ENCODE assay signal across 1 cellular context in the genomic region with DNA sequence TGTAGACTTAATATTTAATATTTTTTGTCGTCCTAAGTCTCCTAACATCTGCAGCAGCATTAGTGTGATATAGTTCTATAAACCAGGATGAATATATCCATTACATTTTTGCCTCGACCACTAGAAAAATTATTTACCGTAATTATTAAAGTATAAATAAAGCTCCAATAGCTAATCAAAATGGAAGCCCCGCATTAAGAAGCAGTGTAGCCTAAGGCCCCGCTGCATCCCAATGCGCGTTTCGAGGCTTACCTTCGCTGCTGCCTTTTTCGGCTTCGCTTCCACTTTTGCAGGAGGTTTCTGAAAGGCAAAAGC.
TF ChIP-seq lines count a peak whose summit lies in the region.

No MANE protein-coding gene starts in this region.

TF ChIP-seq in K562, 482 proteins besides CTCF, POLR2A, EP300 and RAD21 (continued from another document and continues in another):
- TF ChIP-seq, protein P1, sequence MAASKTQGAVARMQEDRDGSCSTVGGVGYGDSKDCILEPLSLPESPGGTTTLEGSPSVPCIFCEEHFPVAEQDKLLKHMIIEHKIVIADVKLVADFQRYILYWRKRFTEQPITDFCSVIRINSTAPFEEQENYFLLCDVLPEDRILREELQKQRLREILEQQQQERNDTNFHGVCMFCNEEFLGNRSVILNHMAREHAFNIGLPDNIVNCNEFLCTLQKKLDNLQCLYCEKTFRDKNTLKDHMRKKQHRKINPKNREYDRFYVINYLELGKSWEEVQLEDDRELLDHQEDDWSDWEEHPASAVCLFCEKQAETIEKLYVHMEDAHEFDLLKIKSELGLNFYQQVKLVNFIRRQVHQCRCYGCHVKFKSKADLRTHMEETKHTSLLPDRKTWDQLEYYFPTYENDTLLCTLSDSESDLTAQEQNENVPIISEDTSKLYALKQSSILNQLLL (CRISPR knock-in tag; IDR thresholded peaks at IDR 0.05; ENCODE audit: borderline replicate concordance), result no peak
- TF ChIP-seq E2F3 (CRISPR knock-in tag; IDR thresholded peaks at IDR 0.05) (no peak), HDAC3 (IDR thresholded peaks at IDR 0.05; ENCODE audit: borderline replicate concordance, partially characterized antibody) (no peak), U2AF2 (optimal IDR thresholded peaks at IDR 0.05; ENCODE audit: low read depth, low read length) (no peak), LCOR (CRISPR knock-in tag; IDR thresholded peaks at IDR 0.05) (no peak), GATA2 (CRISPR knock-in tag; IDR thresholded peaks at IDR 0.05) (no peak), RCOR1 (IDR thresholded peaks at IDR 0.05; ENCODE audit: borderline replicate concordance in 1 of 2, low read depth in 2 of 2, low read length in 2 of 2) (no peak), SMARCA4 (IDR thresholded peaks at IDR 0.05) (0 out of 2 replicates have a peak, but pooled peaks have one; percentile 12), KLF10 (CRISPR knock-in tag; IDR thresholded peaks at IDR 0.05) (no peak), DDX20 (tag; IDR thresholded peaks at IDR 0.05; ENCODE audit: low read depth) (no peak), MTF1 (CRISPR knock-in tag; IDR thresholded peaks at IDR 0.05; ENCODE audit: borderline replicate concordance) (no peak), KLF16 (IDR thresholded peaks at IDR 0.05) (no peak), RB1 (IDR thresholded peaks at IDR 0.05; ENCODE audit: low read depth) (no peak)
- TF ChIP-seq, protein P2, sequence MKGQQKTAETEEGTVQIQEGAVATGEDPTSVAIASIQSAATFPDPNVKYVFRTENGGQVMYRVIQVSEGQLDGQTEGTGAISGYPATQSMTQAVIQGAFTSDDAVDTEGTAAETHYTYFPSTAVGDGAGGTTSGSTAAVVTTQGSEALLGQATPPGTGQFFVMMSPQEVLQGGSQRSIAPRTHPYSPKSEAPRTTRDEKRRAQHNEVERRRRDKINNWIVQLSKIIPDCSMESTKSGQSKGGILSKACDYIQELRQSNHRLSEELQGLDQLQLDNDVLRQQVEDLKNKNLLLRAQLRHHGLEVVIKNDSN (CRISPR knock-in tag; IDR thresholded peaks at IDR 0.05), result no peak
- TF ChIP-seq, protein P3, sequence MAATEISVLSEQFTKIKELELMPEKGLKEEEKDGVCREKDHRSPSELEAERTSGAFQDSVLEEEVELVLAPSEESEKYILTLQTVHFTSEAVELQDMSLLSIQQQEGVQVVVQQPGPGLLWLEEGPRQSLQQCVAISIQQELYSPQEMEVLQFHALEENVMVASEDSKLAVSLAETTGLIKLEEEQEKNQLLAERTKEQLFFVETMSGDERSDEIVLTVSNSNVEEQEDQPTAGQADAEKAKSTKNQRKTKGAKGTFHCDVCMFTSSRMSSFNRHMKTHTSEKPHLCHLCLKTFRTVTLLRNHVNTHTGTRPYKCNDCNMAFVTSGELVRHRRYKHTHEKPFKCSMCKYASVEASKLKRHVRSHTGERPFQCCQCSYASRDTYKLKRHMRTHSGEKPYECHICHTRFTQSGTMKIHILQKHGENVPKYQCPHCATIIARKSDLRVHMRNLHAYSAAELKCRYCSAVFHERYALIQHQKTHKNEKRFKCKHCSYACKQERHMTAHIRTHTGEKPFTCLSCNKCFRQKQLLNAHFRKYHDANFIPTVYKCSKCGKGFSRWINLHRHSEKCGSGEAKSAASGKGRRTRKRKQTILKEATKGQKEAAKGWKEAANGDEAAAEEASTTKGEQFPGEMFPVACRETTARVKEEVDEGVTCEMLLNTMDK (IDR thresholded peaks at IDR 0.05; ENCODE audit: borderline replicate concordance, insufficient read depth, low read depth, low read length, poor library complexity, severe bottlenecking), result no peak
- TF ChIP-seq, protein P4, sequence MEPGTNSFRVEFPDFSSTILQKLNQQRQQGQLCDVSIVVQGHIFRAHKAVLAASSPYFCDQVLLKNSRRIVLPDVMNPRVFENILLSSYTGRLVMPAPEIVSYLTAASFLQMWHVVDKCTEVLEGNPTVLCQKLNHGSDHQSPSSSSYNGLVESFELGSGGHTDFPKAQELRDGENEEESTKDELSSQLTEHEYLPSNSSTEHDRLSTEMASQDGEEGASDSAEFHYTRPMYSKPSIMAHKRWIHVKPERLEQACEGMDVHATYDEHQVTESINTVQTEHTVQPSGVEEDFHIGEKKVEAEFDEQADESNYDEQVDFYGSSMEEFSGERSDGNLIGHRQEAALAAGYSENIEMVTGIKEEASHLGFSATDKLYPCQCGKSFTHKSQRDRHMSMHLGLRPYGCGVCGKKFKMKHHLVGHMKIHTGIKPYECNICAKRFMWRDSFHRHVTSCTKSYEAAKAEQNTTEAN (CRISPR knock-in tag; IDR thresholded peaks at IDR 0.05), result 0 out of 2 replicates have a peak, but pooled peaks have one; percentile 25
- TF ChIP-seq, protein P5, sequence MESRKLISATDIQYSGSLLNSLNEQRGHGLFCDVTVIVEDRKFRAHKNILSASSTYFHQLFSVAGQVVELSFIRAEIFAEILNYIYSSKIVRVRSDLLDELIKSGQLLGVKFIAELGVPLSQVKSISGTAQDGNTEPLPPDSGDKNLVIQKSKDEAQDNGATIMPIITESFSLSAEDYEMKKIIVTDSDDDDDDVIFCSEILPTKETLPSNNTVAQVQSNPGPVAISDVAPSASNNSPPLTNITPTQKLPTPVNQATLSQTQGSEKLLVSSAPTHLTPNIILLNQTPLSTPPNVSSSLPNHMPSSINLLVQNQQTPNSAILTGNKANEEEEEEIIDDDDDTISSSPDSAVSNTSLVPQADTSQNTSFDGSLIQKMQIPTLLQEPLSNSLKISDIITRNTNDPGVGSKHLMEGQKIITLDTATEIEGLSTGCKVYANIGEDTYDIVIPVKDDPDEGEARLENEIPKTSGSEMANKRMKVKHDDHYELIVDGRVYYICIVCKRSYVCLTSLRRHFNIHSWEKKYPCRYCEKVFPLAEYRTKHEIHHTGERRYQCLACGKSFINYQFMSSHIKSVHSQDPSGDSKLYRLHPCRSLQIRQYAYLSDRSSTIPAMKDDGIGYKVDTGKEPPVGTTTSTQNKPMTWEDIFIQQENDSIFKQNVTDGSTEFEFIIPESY (CRISPR knock-in tag; IDR thresholded peaks at IDR 0.05), result peak; percentile 53; the same call in 1 of the 2 replicates
- TF ChIP-seq, protein P6, sequence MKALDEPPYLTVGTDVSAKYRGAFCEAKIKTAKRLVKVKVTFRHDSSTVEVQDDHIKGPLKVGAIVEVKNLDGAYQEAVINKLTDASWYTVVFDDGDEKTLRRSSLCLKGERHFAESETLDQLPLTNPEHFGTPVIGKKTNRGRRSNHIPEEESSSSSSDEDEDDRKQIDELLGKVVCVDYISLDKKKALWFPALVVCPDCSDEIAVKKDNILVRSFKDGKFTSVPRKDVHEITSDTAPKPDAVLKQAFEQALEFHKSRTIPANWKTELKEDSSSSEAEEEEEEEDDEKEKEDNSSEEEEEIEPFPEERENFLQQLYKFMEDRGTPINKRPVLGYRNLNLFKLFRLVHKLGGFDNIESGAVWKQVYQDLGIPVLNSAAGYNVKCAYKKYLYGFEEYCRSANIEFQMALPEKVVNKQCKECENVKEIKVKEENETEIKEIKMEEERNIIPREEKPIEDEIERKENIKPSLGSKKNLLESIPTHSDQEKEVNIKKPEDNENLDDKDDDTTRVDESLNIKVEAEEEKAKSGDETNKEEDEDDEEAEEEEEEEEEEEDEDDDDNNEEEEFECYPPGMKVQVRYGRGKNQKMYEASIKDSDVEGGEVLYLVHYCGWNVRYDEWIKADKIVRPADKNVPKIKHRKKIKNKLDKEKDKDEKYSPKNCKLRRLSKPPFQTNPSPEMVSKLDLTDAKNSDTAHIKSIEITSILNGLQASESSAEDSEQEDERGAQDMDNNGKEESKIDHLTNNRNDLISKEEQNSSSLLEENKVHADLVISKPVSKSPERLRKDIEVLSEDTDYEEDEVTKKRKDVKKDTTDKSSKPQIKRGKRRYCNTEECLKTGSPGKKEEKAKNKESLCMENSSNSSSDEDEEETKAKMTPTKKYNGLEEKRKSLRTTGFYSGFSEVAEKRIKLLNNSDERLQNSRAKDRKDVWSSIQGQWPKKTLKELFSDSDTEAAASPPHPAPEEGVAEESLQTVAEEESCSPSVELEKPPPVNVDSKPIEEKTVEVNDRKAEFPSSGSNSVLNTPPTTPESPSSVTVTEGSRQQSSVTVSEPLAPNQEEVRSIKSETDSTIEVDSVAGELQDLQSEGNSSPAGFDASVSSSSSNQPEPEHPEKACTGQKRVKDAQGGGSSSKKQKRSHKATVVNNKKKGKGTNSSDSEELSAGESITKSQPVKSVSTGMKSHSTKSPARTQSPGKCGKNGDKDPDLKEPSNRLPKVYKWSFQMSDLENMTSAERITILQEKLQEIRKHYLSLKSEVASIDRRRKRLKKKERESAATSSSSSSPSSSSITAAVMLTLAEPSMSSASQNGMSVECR (CRISPR knock-in tag; IDR thresholded peaks at IDR 0.05), result 0 out of 2 replicates have a peak, but pooled peaks have one; percentile 25
- TF ChIP-seq, protein P7, sequence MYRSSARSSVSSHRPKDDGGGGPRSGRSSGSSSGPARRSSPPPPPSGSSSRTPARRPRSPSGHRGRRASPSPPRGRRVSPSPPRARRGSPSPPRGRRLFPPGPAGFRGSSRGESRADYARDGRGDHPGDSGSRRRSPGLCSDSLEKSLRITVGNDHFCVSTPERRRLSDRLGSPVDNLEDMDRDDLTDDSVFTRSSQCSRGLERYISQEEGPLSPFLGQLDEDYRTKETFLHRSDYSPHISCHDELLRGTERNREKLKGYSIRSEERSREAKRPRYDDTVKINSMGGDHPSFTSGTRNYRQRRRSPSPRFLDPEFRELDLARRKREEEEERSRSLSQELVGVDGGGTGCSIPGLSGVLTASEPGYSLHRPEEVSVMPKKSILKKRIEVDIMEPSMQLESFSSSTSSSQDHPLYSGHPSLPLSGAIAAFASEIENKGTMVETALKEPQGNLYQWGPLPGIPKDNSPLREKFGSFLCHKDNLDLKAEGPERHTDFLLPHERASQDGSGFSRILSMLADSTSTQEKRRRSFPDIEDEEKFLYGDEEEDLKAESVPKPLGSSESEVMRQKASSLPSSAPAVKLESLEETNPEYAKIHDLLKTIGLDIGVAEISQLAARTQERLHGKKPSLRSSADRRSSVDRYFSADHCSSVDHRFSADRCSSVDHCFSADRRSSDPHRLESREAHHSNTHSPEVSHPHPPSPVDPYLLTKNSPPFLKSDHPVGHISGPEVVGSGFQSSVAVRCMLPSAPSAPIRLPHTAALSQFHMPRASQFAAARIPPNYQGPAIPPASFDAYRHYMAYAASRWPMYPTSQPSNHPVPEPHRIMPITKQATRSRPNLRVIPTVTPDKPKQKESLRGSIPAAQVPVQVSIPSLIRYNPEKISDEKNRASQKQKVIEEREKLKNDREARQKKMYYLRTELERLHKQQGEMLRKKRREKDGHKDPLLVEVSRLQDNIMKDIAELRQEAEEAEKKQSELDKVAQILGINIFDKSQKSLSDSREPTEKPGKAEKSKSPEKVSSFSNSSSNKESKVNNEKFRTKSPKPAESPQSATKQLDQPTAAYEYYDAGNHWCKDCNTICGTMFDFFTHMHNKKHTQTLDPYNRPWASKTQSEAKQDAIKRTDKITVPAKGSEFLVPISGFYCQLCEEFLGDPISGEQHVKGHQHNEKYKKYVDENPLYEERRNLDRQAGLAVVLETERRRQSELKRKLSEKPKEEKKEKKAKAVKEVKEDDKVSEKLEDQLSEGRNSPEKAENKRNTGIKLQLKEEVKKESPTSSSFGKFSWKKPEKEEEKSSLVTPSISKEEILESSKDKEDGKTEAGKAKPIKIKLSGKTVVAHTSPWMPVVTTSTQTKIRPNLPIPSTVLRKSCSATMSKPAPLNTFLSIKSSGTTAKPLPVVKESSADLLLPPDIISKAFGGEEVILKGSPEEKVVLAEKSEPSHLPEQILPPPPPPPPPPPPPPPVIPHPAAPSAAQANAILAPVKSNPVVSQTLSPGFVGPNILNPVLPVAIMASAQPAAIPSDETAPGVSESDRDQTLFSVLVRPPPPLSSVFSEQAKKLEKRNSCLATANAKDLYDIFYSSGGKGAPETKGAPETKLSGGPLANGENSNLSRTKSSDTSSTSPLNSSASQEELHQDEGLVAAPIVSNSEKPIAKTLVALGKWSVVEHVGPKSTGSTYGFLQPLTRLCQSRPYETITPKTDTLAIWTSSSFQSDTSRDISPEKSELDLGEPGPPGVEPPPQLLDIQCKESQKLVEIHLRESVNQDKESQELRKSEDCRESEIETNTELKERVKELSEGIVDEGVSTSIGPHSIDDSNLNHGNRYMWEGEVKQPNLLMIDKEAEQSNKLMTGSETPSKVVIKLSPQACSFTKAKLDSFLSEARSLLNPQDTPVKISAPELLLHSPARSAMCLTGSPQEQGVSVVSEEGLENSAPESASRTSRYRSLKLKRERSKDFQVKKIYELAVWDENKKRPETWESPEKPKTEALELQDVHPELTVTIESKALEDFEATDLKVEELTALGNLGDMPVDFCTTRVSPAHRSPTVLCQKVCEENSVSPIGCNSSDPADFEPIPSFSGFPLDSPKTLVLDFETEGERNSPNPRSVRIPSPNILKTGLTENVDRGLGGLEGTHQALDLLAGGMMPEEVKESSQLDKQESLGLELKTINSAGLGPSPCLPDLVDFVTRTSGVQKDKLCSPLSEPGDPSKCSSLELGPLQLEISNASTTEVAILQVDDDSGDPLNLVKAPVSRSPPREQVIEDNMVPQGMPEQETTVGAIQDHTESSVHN (IDR thresholded peaks at IDR 0.05; ENCODE audit: borderline replicate concordance in 1 of 2, low read depth in 1 of 2), result no peak
